Comparison of ENCODE assay signal across 8 cellular contexts in the genomic region with DNA sequence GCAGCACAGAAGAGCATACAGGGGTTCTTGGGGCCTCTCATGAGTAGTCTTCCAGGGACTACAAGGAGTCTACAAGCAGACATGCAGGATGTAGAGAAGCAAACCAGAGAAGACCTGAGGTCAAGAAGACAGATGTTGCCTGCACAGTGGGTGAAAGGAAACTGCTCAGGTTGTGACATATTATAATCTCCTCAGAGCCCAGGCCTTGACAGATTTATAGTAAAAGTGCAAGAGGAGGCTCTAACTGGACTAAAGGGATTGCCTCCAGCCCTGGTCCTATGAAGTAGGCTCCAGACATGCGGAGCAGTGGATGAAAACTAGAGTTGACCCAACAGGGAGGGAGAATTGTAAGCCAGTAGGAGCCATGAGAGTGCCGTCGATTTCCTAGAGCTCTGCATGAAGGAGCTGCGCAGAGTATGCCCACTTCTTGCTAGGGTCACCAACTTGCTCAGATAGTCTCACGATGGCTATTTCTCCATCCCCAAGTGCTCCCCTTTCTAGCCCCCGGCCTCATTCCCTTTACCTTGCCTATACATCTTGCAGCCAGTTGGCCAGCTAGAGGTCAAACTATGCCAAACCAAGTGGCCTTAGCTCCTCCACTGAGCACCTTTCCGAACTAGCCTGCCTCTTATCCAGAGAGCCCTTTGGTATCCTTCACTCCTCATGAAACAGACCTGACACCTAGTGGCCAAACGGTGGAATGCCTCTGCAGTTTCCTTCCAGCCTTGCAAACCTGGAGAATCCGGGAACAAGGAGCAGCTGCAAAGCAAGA. TPM values are rescaled to one million over a fixed set of nuclear protein-coding genes. Genes with fewer than 3 reads are reported as not detected.
DNase-seq lines count a peak whose midpoint lies in the region; ATAC-seq and TF ChIP-seq lines count a peak whose summit lies in the region.

No MANE protein-coding gene starts in this region.

- intact Hi-C loops in esophagus squamous epithelium (cut with DNase I): loop anchor here (2.0 to 10.0 kb wide), 3 partner anchors 84 to 268 kb away; no protein-coding TSS in a partner anchor

- 59 to 70% methylated on average over 7 to 9 of the region's 9 CpGs for WGBS in esophagus squamous epithelium, 2 donors

- no peak for TF ChIP-seq EP300 in Ishikawa (IDR thresholded peaks at IDR 0.05; ENCODE audit: borderline replicate concordance)

- TF ChIP-seq CTCF in OCI-LY1 (IDR thresholded peaks at IDR 0.05; ENCODE audit: low read length) (peak; percentile 97), esophagus squamous epithelium (IDR thresholded peaks at IDR 0.05) (peak; percentile 88 to 98 (median 97))

- H3K27me3 ChIP-seq in OCI-LY1 (ENCODE audit: insufficient read depth, low read length) (no peaks in the 10 kb centered on the region), esophagus squamous epithelium (no peaks in the 10 kb centered on the region)

- peak; percentile 41 to 65 for ATAC-seq in naive B cell (ENCODE audit: low read depth in 2 of 2)
- no peak for ATAC-seq in HG03108 (IDR thresholded peaks at IDR 0.05; ENCODE audit: unreplicated experiment)

- H3K9me2 ChIP-seq in OCI-LY1 (ENCODE audit: low read depth, low read length): no peaks in the 10 kb centered on the region

- H3K27ac Mint-ChIP-seq in naive B cell: no peak overlapping the region

- DNase-seq in DMS 273 treated with DMSO at 0.1 percent for 48 hours (lab: John Stamatoyannopoulos, UW) (peak; percentile 63), activated T-cell treated with anti-CD3 and anti-CD28 coated beads for 4 hours (peak; percentile 28), esophagus squamous epithelium (lab: John Stamatoyannopoulos, UW) (no peak), naive B cell (peak; percentile 42)
- peak; percentile 15 for DNase-seq in stimulated activated naive CD4-positive, alpha-beta T cell treated with Interleukin-2 at 50 U/mL for 16 hours (lab: John Stamatoyannopoulos, UW)

- no peaks in the 10 kb centered on the region for H3K9me3 ChIP-seq in OCI-LY1 (ENCODE audit: low read length)
- H3K9me3 ChIP-seq in esophagus squamous epithelium: no peaks in the 10 kb centered on the region

- no peak overlapping the region for H3K4me3 ChIP-seq in OCI-LY1 (ENCODE audit: low read depth, low read length, poor library complexity, severe bottlenecking)
- no peak overlapping the region for H3K4me3 ChIP-seq in esophagus squamous epithelium

- no peaks in the 10 kb centered on the region for H3F3A ChIP-seq in OCI-LY1 (ENCODE audit: insufficient read depth, low read length)

- H3K27ac ChIP-seq in OCI-LY1 (ENCODE audit: low read depth, low read length, poor library complexity, severe bottlenecking) (no peak overlapping the region), esophagus squamous epithelium (peak overlapping the region; percentile 19 to 83 (median 75))

- no peak overlapping the region for H3K9ac ChIP-seq in OCI-LY1 (ENCODE audit: low read length)

- H3K4me2 ChIP-seq in OCI-LY1 (ENCODE audit: low read length): no peak overlapping the region

- peaks cover 0 to 7% of the 10 kb centered on the region in 2 donors for H3K36me3 Mint-ChIP-seq in naive B cell

- H3K79me2 ChIP-seq in OCI-LY1 (ENCODE audit: insufficient read depth, low read length): no peaks in the 10 kb centered on the region

- H3K4me3 Mint-ChIP-seq in naive B cell: no peak overlapping the region

- H3K9me3 Mint-ChIP-seq in naive B cell: no peaks in the 10 kb centered on the region

- no peak for TF ChIP-seq POLR2A in esophagus squamous epithelium (IDR thresholded peaks at IDR 0.05)

- H3K36me3 ChIP-seq in OCI-LY1 (ENCODE audit: insufficient read depth, low read length) (no peaks in the 10 kb centered on the region), esophagus squamous epithelium (peaks cover 15 to 84% (median 27%) of the 10 kb centered on the region in 3 donors)

- H4K20me1 ChIP-seq in OCI-LY1 (ENCODE audit: insufficient read depth, low read length): no peaks in the 10 kb centered on the region

- peak; percentile 99 for TF ChIP-seq RAD21 in Ishikawa (IDR thresholded peaks at IDR 0.05; ENCODE audit: low read depth)

- H3K4me1 ChIP-seq in OCI-LY1 (ENCODE audit: insufficient read depth, low read length, severe bottlenecking) (no peaks in the 10 kb centered on the region), esophagus squamous epithelium (peaks cover 8 to 44% (median 38%) of the 10 kb centered on the region in 3 donors)

- H2AFZ ChIP-seq in OCI-LY1 (ENCODE audit: low read length): no peak overlapping the region

- H3K27me3 Mint-ChIP-seq in naive B cell: no peaks in the 10 kb centered on the region

- H3K4me1 Mint-ChIP-seq in naive B cell: peaks cover 0 to 7% (median 0%) of the 10 kb centered on the region in 3 donors

TF ChIP-seq in Ishikawa, 13 proteins besides CTCF, POLR2A, EP300 and RAD21:
- TF ChIP-seq TEAD4 (IDR thresholded peaks at IDR 0.05) (peak; percentile 46; the same call in 1 of the 2 replicates), NFIC (IDR thresholded peaks at IDR 0.05) (no peak)

RNA-seq across cellular contexts. Expression of a gene that starts 36.2 kb away (rescaled TPM):
- 10 to 100 TPM; 10.1 to 17.2 (median 12.3) TPM for total RNA-seq in esophagus squamous epithelium
- 10 to 100 TPM; 13.6 to 30.0 (median 18.0) TPM for polyA plus RNA-seq in naive B cell (ENCODE audit: low read depth in 6 of 6)
